ENCODE assay signal across 13 cellular contexts in genomic region chr7:51246258-51247245, GRCh38.
DNase-seq lines count a peak whose midpoint lies in the region; TF ChIP-seq lines count a peak whose summit lies in the region.
"Had no signal": no experiment of that assay in that cellular context is flagged by ENCODE, and none has a peak within 500 bp of the region (broad histone marks: within the 10 kb centered on the region; RNA-seq: fewer than 3 reads in every experiment).

No MANE protein-coding gene starts in this region.

- DNase-seq in NCI-H1092 treated with DMSO at 0.1 percent for 48 hours (lab: John Stamatoyannopoulos, UW) (peak; percentile 60), hypothalamus (lab: John Stamatoyannopoulos, UW) (peak in 42 of 51 donors; percentile 16 to 84 (median 54)), superior temporal gyrus (ENCODE audit: extremely low spot score) (peak; percentile 82), T1000 (lab: John Stamatoyannopoulos, UW) (no peak), SIG-M5 (lab: John Stamatoyannopoulos, UW) (no peak), dedifferentiated amniotic fluid mesenchymal stem cell (ENCODE audit: extremely low spot score) (no peak)
- DNase-seq: activated CD4-positive, alpha-beta memory T cell treated with anti-CD3 and anti-CD28 coated beads, Interleukin-2, amount 10 ng/mL, durations not matched to agents 7 days and 5 days; CD4-positive, CD25-positive, alpha-beta regulatory T cell; EL; foreskin keratinocyte; NCI-H1105 treated with DMSO at 0.1 percent for 48 hours had no signal

- peak overlapping the region in 4 of 5 experiments; percentile 70 to 95 (median 80) for H3K27ac Mint-ChIP-seq in brain
- H3K27ac Mint-ChIP-seq: activated CD4-positive, alpha-beta memory T cell treated with anti-CD3 and anti-CD28 coated beads, Interleukin-2, amount 10 ng/mL, durations not matched to agents 7 days and 5 days; activated T-helper 17 cell treated with anti-CD3 and anti-CD28 coated beads, Interleukin-2, amount 50 U/mL, for 72 hours; CD4-positive, CD25-positive, alpha-beta regulatory T cell had no signal

- peaks cover 3% of the 10 kb centered on the region for H3K27me3 Mint-ChIP-seq in brain
- H3K27me3 Mint-ChIP-seq: CD4-positive, CD25-positive, alpha-beta regulatory T cell had no signal

- H3K4me1 Mint-ChIP-seq in brain = peaks cover 19% of the 10 kb centered on the region
- H3K4me1 Mint-ChIP-seq: activated CD4-positive, alpha-beta memory T cell treated with anti-CD3 and anti-CD28 coated beads, Interleukin-2, amount 10 ng/mL, durations not matched to agents 7 days and 5 days; activated T-helper 17 cell treated with anti-CD3 and anti-CD28 coated beads, Interleukin-2, amount 50 U/mL, for 72 hours; CD4-positive, CD25-positive, alpha-beta regulatory T cell had no signal

- H3K36me3 Mint-ChIP-seq in brain = no peaks in the 10 kb centered on the region
- H3K36me3 Mint-ChIP-seq: CD4-positive, CD25-positive, alpha-beta regulatory T cell had no signal

- TF ChIP-seq CTCF in brain (conservative IDR thresholded peaks at IDR 0.05) = no peak

- H3K9me3 Mint-ChIP-seq in brain = peaks cover 0 to 3% (median 0%) of the 10 kb centered on the region in 5 experiments
- H3K9me3 Mint-ChIP-seq: activated CD4-positive, alpha-beta memory T cell treated with anti-CD3 and anti-CD28 coated beads, Interleukin-2, amount 10 ng/mL, durations not matched to agents 7 days and 5 days; activated T-helper 17 cell treated with anti-CD3 and anti-CD28 coated beads, Interleukin-2, amount 50 U/mL, for 72 hours; CD4-positive, CD25-positive, alpha-beta regulatory T cell had no signal

- H3K4me3 Mint-ChIP-seq in brain = peak overlapping the region in 1 of 5 experiments; percentile 33
- H3K4me3 Mint-ChIP-seq: activated CD4-positive, alpha-beta memory T cell treated with anti-CD3 and anti-CD28 coated beads, Interleukin-2, amount 10 ng/mL, durations not matched to agents 7 days and 5 days; activated T-helper 17 cell treated with anti-CD3 and anti-CD28 coated beads, Interleukin-2, amount 50 U/mL, for 72 hours; CD4-positive, CD25-positive, alpha-beta regulatory T cell had no signal

Comparison
In these comparisons a context has a peak if more than half of its experiments do, and no peak if none do; other contexts are left out.
1. DNase-seq: peak in NCI-H1092 treated with DMSO at 0.1 percent for 48 hours (single experiment), hypothalamus (42 of 51) and superior temporal gyrus (single experiment); none in T1000 (single experiment), SIG-M5 (single experiment) and dedifferentiated amniotic fluid mesenchymal stem cell (single experiment).